ENCODE assay signal across 1 cellular context in the genomic region with DNA sequence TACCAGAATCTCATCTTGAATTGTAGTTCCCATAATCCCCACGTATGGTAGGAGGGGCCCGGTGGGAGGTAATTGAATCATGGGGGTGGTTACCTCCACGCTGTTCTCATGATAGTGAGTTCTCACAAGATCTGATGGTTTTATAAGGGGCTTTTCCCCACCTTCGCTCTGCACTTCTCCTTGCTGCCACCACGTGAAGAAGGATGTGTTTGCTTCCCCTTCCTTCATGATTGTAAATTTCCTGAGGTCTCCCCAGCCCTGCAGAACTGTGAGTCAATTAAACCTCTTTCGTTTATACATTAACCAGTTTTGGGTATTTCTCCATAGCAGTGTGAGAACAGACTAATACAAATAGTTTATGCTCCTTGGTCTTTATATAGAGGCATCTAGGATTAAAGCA. TPM values are rescaled to one million over a fixed set of nuclear protein-coding genes. Genes with fewer than 3 reads are reported as not detected.
"Had no signal": no experiment of that assay in that cellular context is flagged by ENCODE, and none has a peak within 500 bp of the region (broad histone marks: within the 10 kb centered on the region; RNA-seq: fewer than 3 reads in every experiment).

No MANE protein-coding gene starts in this region.

RNA-seq across cellular contexts. Expression of a gene that starts 36.8 kb away (rescaled TPM):
- total RNA-seq: ascending aorta had no signal
